6 cellular contexts compared by ENCODE assay signal in the genomic region with DNA sequence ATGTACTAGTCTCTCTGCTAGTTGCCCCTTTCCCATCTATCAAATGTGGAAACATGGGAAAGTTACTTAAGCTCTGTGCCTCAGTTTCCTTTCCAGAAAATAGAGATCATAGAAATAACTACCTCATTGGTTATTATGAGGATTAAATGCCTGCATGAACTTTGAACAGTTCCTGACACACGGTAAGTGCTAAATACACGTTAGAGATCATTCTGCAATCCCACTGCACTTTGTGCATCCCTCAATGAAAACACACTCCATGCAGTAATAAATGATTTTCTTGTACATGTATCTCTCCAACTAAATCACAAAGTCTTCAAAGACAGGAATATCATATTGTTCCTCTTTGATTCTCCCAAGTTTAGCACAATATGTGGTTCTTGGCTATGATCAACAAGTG.
"Had no signal": no experiment of that assay in that cellular context is flagged by ENCODE, and none has a peak within 500 bp of the region (broad histone marks: within the 10 kb centered on the region; RNA-seq: fewer than 3 reads in every experiment).

No MANE protein-coding gene starts in this region.

- H3K27ac ChIP-seq: HL-60 had no signal

- H3K4me3 ChIP-seq: GM23338, K562 had no signal

- H3K4me1 Mint-ChIP-seq: GM23338 had no signal

- H3K4me3 Mint-ChIP-seq: GM23338, H9 had no signal

- ATAC-seq: GM23338, K562 had no signal

- H3K27ac Mint-ChIP-seq: GM23338, H9 had no signal

- DNase-seq: H9, HCEC 1CT, IMR-90 had no signal
